17 cellular contexts compared by ENCODE assay signal in the genomic region with DNA sequence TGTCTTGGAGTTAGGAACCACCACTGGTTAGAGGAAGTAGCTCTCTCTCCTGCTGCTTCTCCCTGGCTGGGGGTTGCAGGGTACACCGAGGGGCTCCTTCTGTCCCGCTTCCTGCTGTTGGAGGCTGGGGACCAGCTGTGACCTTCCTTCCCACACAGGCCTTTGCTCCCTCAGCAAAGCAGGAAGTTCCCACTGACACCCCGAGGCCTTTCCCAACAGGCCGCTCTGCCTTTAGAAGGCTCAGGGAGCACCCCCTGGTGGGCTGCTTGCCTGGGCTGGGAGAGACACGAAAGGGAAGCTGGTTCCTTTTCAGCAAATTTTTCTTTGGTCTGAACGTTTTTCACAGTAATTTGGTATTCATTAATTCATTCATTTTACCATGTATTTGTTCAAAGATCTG.
DNase-seq lines count a peak whose midpoint lies in the region; ATAC-seq, FAIRE-seq and TF ChIP-seq lines count a peak whose summit lies in the region.
"Had no signal": no experiment of that assay in that cellular context is flagged by ENCODE, and none has a peak within 500 bp of the region (broad histone marks: within the 10 kb centered on the region; RNA-seq: fewer than 3 reads in every experiment).

No MANE protein-coding gene starts in this region.

- WGBS in K562 (ENCODE audit: insufficient coverage, low coverage, missing lambda C conversion rate): 5% methylated on average over 6 of the region's 6 CpGs

- H3K79me2 ChIP-seq in K562 (ENCODE audit: control insufficient read depth, insufficient read depth, low read length): no peaks in the 10 kb centered on the region

- TF ChIP-seq CTCF in GM13977 (IDR thresholded peaks at IDR 0.05; ENCODE audit: extremely low read depth, insufficient read depth, missing control alignments) (peak; percentile 20), K562 (IDR thresholded peaks at IDR 0.05 in 2 of 3, conservative IDR thresholded peaks at IDR 0.05 in 1 of 3; ENCODE audit: insufficient read depth in 2 of 3, low read depth in 1 of 3, low read length in 3 of 3) (peak; percentile 29 to 49 (median 35); a peak in 4 of 6 replicates), nephron (IDR thresholded peaks at IDR 0.05; ENCODE audit: unreplicated experiment in 3 of 3) (peak; percentile 22 to 51 (median 32)), MCF 10A (IDR thresholded peaks at IDR 0.05; ENCODE audit: unreplicated experiment) (no peak)

- H3K4me3 Mint-ChIP-seq in nephron: no peak overlapping the region
- no peak overlapping the region for H3K4me3 Mint-ChIP-seq in MCF 10A (ENCODE audit: unreplicated experiment)
- H3K4me3 Mint-ChIP-seq: activated T-cell treated with anti-CD3 and anti-CD28 coated beads, Interleukin-2, amount 50 U/mL, for 24 hours; CD4-positive, CD25-positive, alpha-beta regulatory T cell had no signal

- H3K9me3 Mint-ChIP-seq in nephron: no peaks in the 10 kb centered on the region
- peaks cover 23% of the 10 kb centered on the region for H3K9me3 Mint-ChIP-seq in MCF 10A (ENCODE audit: unreplicated experiment)
- H3K9me3 Mint-ChIP-seq: activated T-cell treated with anti-CD3 and anti-CD28 coated beads, Interleukin-2, amount 50 U/mL, for 24 hours had no signal

- H3K4me1 ChIP-seq in K562 (replicated peaks in 1 of 2; ENCODE audit: control insufficient read depth in 2 of 2, insufficient read depth in 2 of 2, low read length in 2 of 2): no peaks in the 10 kb centered on the region
- H3K4me1 ChIP-seq: adrenal gland, colonic mucosa had no signal

- H3K27ac Mint-ChIP-seq in nephron: no peak overlapping the region
- H3K27ac Mint-ChIP-seq in MCF 10A (ENCODE audit: low read depth, unreplicated experiment): no peak overlapping the region
- H3K27ac Mint-ChIP-seq: activated T-cell treated with anti-CD3 and anti-CD28 coated beads, Interleukin-2, amount 50 U/mL, for 24 hours; CD4-positive, CD25-positive, alpha-beta regulatory T cell had no signal

- no peak for TF ChIP-seq EP300 in K562 (IDR thresholded peaks at IDR 0.05; ENCODE audit: low read length)

- H3K27me3 ChIP-seq in K562 (ENCODE audit: control insufficient read depth in 2 of 2, insufficient read depth in 2 of 2, low read length in 2 of 2): peaks cover 0 to 23% of the 10 kb centered on the region in 2 experiments; a peak in 1 of 5 replicates
- H3K27me3 ChIP-seq: adrenal gland, colonic mucosa had no signal

- H3K27me3 Mint-ChIP-seq in nephron (ENCODE audit: low read depth): peaks cover 13% of the 10 kb centered on the region
- no peaks in the 10 kb centered on the region for H3K27me3 Mint-ChIP-seq in MCF 10A (ENCODE audit: insufficient read depth, unreplicated experiment)

- no peak overlapping the region for H2AFZ ChIP-seq in K562 (ENCODE audit: low read depth, low read length)

- peak; percentile 35 for FAIRE-seq in K562 (lab: Jason Lieb, UNC)

- peak; percentile 26 to 42; a peak in 3 of 4 replicates for TF ChIP-seq RAD21 in K562 (CRISPR knock-in tag; conservative IDR thresholded peaks at IDR 0.05 in 1 of 2, IDR thresholded peaks at IDR 0.05 in 1 of 2)

- TF ChIP-seq POLR2A in K562 (conservative IDR thresholded peaks at IDR 0.05): no peak

- CTCF ChIA-PET in K562 (lab: Yijun Ruan, JAX; ENCODE audit: low intra/inter-chr PET ratio) (no interaction called here), MCF 10A (lab: Yijun Ruan, JAX) (no interaction called here)

- ATAC-seq in K562: peak; percentile 77
- no peak for ATAC-seq in GM18868 (IDR thresholded peaks at IDR 0.05; ENCODE audit: unreplicated experiment)
- no peak for ATAC-seq in GM19467 (IDR thresholded peaks at IDR 0.05; ENCODE audit: unreplicated experiment)

- H3K27ac ChIP-seq in K562 (ENCODE audit: extremely low read depth, low read depth, low read length): no peak overlapping the region
- H3K27ac ChIP-seq: adrenal gland, colonic mucosa had no signal

- no peaks in the 10 kb centered on the region for H3K36me3 Mint-ChIP-seq in nephron (ENCODE audit: low read depth)
- H3K36me3 Mint-ChIP-seq in MCF 10A (ENCODE audit: insufficient read depth, unreplicated experiment): peaks cover 10% of the 10 kb centered on the region
- H3K36me3 Mint-ChIP-seq: CD4-positive, CD25-positive, alpha-beta regulatory T cell had no signal

- H3K4me1 Mint-ChIP-seq in nephron: peaks cover 27% of the 10 kb centered on the region
- H3K4me1 Mint-ChIP-seq in MCF 10A (ENCODE audit: insufficient read depth, unreplicated experiment): no peaks in the 10 kb centered on the region
- H3K4me1 Mint-ChIP-seq: CD4-positive, CD25-positive, alpha-beta regulatory T cell had no signal

- BruUV-seq in K562 (replicated peaks; lab: Mats Ljungman, UMichigan) (no TSS peak), MCF 10A (replicated peaks; lab: Mats Ljungman, UMichigan) (no TSS peak)

- no peak overlapping the region for H3K4me3 ChIP-seq in K562
- H3K4me3 ChIP-seq: adrenal gland, colonic mucosa had no signal

- H3K9me3 ChIP-seq in K562 (replicated peaks; ENCODE audit: control insufficient read depth, insufficient read depth, low read depth, low read length): no peaks in the 10 kb centered on the region
- H3K9me3 ChIP-seq: adrenal gland, colonic mucosa had no signal

- in situ Hi-C loops in GM13977 (cut with MboI; ENCODE audit: low pct_unique_long_range_greater_than_20kb, low sequenced_read_pairs, unreplicated experiment) (no loop called here), K562 (cut with MboI) (no loop called here)

- no peaks in the 10 kb centered on the region; the same call in 1 of the 2 replicates for H4K20me1 ChIP-seq in K562 (replicated peaks; ENCODE audit: control insufficient read depth, insufficient read depth, low read length)

- intact Hi-C loops in K562 (cut with micrococcal nuclease) (loop anchor here (5.0 kb wide), 1 partner anchor 73 kb away; no protein-coding TSS in a partner anchor), MCF 10A (cut with micrococcal nuclease) (no loop called here)

- H3K4me2 ChIP-seq in K562 (ENCODE audit: insufficient read depth, low read length): no peak overlapping the region

- no peak overlapping the region for H3K9ac ChIP-seq in K562 (ENCODE audit: insufficient read depth in 1 of 2, low read depth in 2 of 2, low read length in 2 of 2)

- H3K9me1 ChIP-seq in K562 (ENCODE audit: control insufficient read depth, insufficient read depth, low read length): no peaks in the 10 kb centered on the region

- no peak for DNase-seq in GM13977 (ENCODE audit: low spot score)
- peak; percentile 9 for DNase-seq in M059J (ENCODE audit: low read depth)
- peak in 3 of 4 experiments; percentile 13 to 24 (median 15) for DNase-seq in K562 (ENCODE audit: extremely low read depth in 1 of 4, low spot score in 3 of 4)
- no peak for DNase-seq in MCF 10A (ENCODE audit: unreplicated experiment)
- DNase-seq in middle frontal gyrus (ENCODE audit: extremely low spot score, low spot score): no peak
- DNase-seq: activated CD4-positive, alpha-beta T cell treated with anti-CD3 and anti-CD28 coated beads for 1 hour; activated T-cell treated with anti-CD3 and anti-CD28 coated beads, Interleukin-2, amount 50 U/mL, for 24 hours; adrenal gland; CD4-positive, CD25-positive, alpha-beta regulatory T cell; colonic mucosa; IMR-90; mammary epithelial cell; NCI-H146; occipital lobe had no signal

- no peaks in the 10 kb centered on the region for H3K36me3 ChIP-seq in K562 (ENCODE audit: control insufficient read depth, insufficient read depth, low read length)
- H3K36me3 ChIP-seq: adrenal gland, colonic mucosa had no signal

- POLR2A ChIA-PET in K562 (lab: Yijun Ruan, JAX): no interaction called here
- POLR2A ChIA-PET in MCF 10A (lab: Yijun Ruan, JAX): no interaction called here

TF ChIP-seq in K562, 482 proteins besides CTCF, POLR2A, EP300 and RAD21 (continues in another document):
- no peak for TF ChIP-seq IRF2 (CRISPR knock-in tag; IDR thresholded peaks at IDR 0.05)
- TF ChIP-seq, protein P1, sequence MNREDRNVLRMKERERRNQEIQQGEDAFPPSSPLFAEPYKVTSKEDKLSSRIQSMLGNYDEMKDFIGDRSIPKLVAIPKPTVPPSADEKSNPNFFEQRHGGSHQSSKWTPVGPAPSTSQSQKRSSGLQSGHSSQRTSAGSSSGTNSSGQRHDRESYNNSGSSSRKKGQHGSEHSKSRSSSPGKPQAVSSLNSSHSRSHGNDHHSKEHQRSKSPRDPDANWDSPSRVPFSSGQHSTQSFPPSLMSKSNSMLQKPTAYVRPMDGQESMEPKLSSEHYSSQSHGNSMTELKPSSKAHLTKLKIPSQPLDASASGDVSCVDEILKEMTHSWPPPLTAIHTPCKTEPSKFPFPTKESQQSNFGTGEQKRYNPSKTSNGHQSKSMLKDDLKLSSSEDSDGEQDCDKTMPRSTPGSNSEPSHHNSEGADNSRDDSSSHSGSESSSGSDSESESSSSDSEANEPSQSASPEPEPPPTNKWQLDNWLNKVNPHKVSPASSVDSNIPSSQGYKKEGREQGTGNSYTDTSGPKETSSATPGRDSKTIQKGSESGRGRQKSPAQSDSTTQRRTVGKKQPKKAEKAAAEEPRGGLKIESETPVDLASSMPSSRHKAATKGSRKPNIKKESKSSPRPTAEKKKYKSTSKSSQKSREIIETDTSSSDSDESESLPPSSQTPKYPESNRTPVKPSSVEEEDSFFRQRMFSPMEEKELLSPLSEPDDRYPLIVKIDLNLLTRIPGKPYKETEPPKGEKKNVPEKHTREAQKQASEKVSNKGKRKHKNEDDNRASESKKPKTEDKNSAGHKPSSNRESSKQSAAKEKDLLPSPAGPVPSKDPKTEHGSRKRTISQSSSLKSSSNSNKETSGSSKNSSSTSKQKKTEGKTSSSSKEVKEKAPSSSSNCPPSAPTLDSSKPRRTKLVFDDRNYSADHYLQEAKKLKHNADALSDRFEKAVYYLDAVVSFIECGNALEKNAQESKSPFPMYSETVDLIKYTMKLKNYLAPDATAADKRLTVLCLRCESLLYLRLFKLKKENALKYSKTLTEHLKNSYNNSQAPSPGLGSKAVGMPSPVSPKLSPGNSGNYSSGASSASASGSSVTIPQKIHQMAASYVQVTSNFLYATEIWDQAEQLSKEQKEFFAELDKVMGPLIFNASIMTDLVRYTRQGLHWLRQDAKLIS (CRISPR knock-in tag; IDR thresholded peaks at IDR 0.05): no peak
- TF ChIP-seq, protein P2, sequence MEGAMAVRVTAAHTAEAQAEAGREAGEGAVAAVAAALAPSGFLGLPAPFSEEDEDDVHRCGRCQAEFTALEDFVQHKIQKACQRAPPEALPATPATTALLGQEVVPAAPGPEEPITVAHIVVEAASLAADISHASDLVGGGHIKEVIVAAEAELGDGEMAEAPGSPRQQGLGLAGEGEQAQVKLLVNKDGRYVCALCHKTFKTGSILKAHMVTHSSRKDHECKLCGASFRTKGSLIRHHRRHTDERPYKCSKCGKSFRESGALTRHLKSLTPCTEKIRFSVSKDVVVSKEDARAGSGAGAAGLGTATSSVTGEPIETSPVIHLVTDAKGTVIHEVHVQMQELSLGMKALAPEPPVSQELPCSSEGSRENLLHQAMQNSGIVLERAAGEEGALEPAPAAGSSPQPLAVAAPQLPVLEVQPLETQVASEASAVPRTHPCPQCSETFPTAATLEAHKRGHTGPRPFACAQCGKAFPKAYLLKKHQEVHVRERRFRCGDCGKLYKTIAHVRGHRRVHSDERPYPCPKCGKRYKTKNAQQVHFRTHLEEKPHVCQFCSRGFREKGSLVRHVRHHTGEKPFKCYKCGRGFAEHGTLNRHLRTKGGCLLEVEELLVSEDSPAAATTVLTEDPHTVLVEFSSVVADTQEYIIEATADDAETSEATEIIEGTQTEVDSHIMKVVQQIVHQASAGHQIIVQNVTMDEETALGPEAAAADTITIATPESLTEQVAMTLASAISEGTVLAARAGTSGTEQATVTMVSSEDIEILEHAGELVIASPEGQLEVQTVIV (CRISPR knock-in tag; IDR thresholded peaks at IDR 0.05; ENCODE audit: borderline replicate concordance): no peak

Comparison
In these comparisons a context has a peak if more than half of its experiments do, and no peak if none do; other contexts are left out.
1. DNase-seq: peak in M059J (single experiment) and K562 (3 of 4); none in GM13977 (single experiment), MCF 10A (single experiment) and middle frontal gyrus (single experiment).